8 cellular contexts compared by ENCODE assay signal in the genomic region with DNA sequence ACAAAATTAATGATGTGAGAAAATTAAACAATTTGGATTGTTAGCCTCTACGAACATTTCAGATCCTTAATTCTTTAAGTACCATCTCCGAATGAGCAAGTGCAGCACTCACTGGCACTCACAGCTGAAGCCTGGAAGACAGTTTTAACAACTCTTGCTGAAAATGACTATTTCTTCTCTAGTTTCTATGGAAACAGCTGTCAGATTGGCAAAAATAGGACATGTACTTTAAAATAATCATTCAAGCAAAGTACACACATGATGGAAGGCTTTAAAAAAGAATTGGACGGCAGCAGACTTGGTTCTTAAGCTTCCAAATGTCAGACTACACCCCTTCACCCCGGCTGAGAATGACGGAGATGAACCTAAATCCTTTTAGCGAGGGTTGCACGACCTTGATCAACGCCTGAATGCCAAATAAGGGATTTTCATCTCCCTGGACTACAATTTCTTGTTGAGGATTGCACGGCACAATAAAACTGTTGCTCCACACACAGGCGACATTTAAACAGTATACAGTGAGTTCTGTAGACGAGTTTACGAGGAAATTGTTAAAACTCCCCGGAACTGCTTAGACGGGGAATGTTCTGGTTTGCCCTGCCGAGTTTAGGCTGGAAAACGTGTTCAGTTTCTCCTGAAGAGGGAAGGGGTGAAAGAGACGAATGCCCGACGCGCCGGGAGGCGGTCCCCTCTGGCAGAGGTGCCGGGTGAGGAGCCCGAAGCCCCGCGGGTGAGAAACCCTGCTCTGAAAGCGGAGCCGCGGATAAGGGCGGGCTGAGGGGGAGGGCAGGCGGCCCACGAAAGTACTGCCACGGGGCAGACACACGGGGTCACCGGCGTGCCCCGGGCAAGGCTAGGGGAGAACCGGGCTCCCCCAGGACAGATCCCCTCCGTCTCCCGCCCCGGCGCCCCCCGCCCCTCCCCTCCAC. TPM values are rescaled to one million over a fixed set of nuclear protein-coding genes. Genes with fewer than 3 reads are reported as not detected.
A peak's percentile ranks its signal among the peaks of the same experiment; 100 is the strongest.
DNase-seq lines count a peak whose midpoint lies in the region; ATAC-seq and TF ChIP-seq lines count a peak whose summit lies in the region.

No MANE protein-coding gene starts in this region.

- peaks cover 19% of the 10 kb centered on the region for H3K4me1 Mint-ChIP-seq in activated naive CD4-positive, alpha-beta T cell treated with anti-CD3 and anti-CD28 coated beads, Interleukin-2, amount 10 ng/mL, durations not matched to agents 7 days and 5 days

- H3K4me1 ChIP-seq in DND-41 (ENCODE audit: insufficient read depth, low read length) (peaks cover 21% of the 10 kb centered on the region), GM23248 (ENCODE audit: insufficient read depth) (peaks cover 12% of the 10 kb centered on the region), neutrophil (ENCODE audit: control insufficient read depth in 1 of 2, insufficient read depth in 1 of 2, low read depth in 1 of 2, low read length in 1 of 2) (peaks cover 25 to 30% of the 10 kb centered on the region in 2 experiments), subcutaneous abdominal adipose tissue (ENCODE audit: control insufficient read depth in 5 of 5, insufficient read depth in 5 of 5, low read length in 5 of 5) (peaks cover 2 to 18% (median 13%) of the 10 kb centered on the region in 5 donors)

- no peaks in the 10 kb centered on the region for H3K9me3 Mint-ChIP-seq in activated naive CD4-positive, alpha-beta T cell treated with anti-CD3 and anti-CD28 coated beads, Interleukin-2, amount 10 ng/mL, durations not matched to agents 7 days and 5 days

- H3K79me2 ChIP-seq in DND-41 (ENCODE audit: insufficient read depth, low read length) (peaks cover 14% of the 10 kb centered on the region), GM23248 (ENCODE audit: insufficient read depth) (peaks cover 4% of the 10 kb centered on the region; the same call in 1 of the 2 replicates)

- H3K27me3 ChIP-seq in DND-41 (ENCODE audit: insufficient read depth, low read length, poor library complexity) = no peaks in the 10 kb centered on the region
- no peaks in the 10 kb centered on the region for H3K27me3 ChIP-seq in GM23248 (replicated peaks; ENCODE audit: insufficient read depth)
- H3K27me3 ChIP-seq in neutrophil = no peaks in the 10 kb centered on the region
- H3K27me3 ChIP-seq in subcutaneous abdominal adipose tissue (ENCODE audit: control insufficient read depth in 5 of 5, insufficient read depth in 4 of 5, low read length in 5 of 5) = no peaks in the 10 kb centered on the region

- H2AFZ ChIP-seq in DND-41 (ENCODE audit: low read depth, low read length) (peak overlapping the region; percentile 83), GM23248 (peak overlapping the region; percentile 87)

- peaks cover 21% of the 10 kb centered on the region for H3K27me3 Mint-ChIP-seq in activated naive CD4-positive, alpha-beta T cell treated with anti-CD3 and anti-CD28 coated beads, Interleukin-2, amount 10 ng/mL, durations not matched to agents 7 days and 5 days

- no peaks in the 10 kb centered on the region for H3K9me2 ChIP-seq in GM23248 (ENCODE audit: insufficient read depth)

- ATAC-seq in DND-41 (ENCODE audit: insufficient read depth, low read depth) = peak; percentile 78

- H4K20me1 ChIP-seq in DND-41 (ENCODE audit: insufficient read depth, low read length) = no peaks in the 10 kb centered on the region
- H4K20me1 ChIP-seq in GM23248 (ENCODE audit: insufficient read depth) = no peaks in the 10 kb centered on the region

- H3K4me3 ChIP-seq in DND-41 (ENCODE audit: low read depth in 1 of 2, low read length in 2 of 2) = peak overlapping the region; percentile 42 to 72
- H3K4me3 ChIP-seq in GM23248 = peak overlapping the region; percentile 82
- H3K4me3 ChIP-seq in neutrophil (ENCODE audit: low read depth in 1 of 2, low read length in 1 of 2) = peak overlapping the region; percentile 79 to 91
- peak overlapping the region; percentile 73 to 95 (median 83) for H3K4me3 ChIP-seq in subcutaneous abdominal adipose tissue (ENCODE audit: low read depth in 1 of 5, low read length in 5 of 5)

- in situ Hi-C loops in GM23248 (cut with MboI) = no loop called here

- no peaks in the 10 kb centered on the region for H3K36me3 Mint-ChIP-seq in activated naive CD4-positive, alpha-beta T cell treated with anti-CD3 and anti-CD28 coated beads, Interleukin-2, amount 10 ng/mL, durations not matched to agents 7 days and 5 days

- H3K9me3 ChIP-seq in DND-41 (ENCODE audit: insufficient read depth, low read length, severe bottlenecking) = no peaks in the 10 kb centered on the region
- no peaks in the 10 kb centered on the region for H3K9me3 ChIP-seq in GM23248 (ENCODE audit: low read depth)
- H3K9me3 ChIP-seq in KOPT-K1 (ENCODE audit: insufficient read depth, low read length, poor library complexity, severe bottlenecking) = no peaks in the 10 kb centered on the region
- H3K9me3 ChIP-seq in neutrophil = no peaks in the 10 kb centered on the region
- H3K9me3 ChIP-seq in subcutaneous abdominal adipose tissue (ENCODE audit: control insufficient read depth in 5 of 5, low read length in 5 of 5) = no peaks in the 10 kb centered on the region

- peaks cover 9% of the 10 kb centered on the region; the same call in 1 of the 2 replicates for H3F3A ChIP-seq in GM23248 (ENCODE audit: insufficient read depth)

- H3K9ac ChIP-seq in DND-41 (ENCODE audit: low read depth, low read length) = peak overlapping the region; percentile 64
- peak overlapping the region; percentile 95 for H3K9ac ChIP-seq in GM23248
- H3K9ac ChIP-seq in subcutaneous abdominal adipose tissue (ENCODE audit: low read length in 5 of 5) = peak overlapping the region; percentile 83 to 98 (median 95)

- TF ChIP-seq CTCF in DND-41 (IDR thresholded peaks at IDR 0.05; ENCODE audit: borderline replicate concordance, extremely low read depth, low read length, poor library complexity, severe bottlenecking) = no peak
- no peak for TF ChIP-seq CTCF in neutrophil (IDR thresholded peaks at IDR 0.05)

- CTCF ChIA-PET in activated naive CD4-positive, alpha-beta T cell treated with anti-CD3 and anti-CD28 coated beads, Interleukin-2, amount 10 ng/mL, durations not matched to agents 7 days and 5 days (lab: Charles Lee) = interaction anchor here (0.7 to 5.5 kb wide), 4 partner anchors 9 to 106 kb away, joined by 3 to 69 read pairs (median 12); no protein-coding TSS in a partner anchor

- peak overlapping the region; percentile 98 for H3K27ac Mint-ChIP-seq in activated naive CD4-positive, alpha-beta T cell treated with anti-CD3 and anti-CD28 coated beads, Interleukin-2, amount 10 ng/mL, durations not matched to agents 7 days and 5 days

- WGBS in GM23248 (ENCODE audit: low coverage in 1 of 2, low lambda C conversion rate in 2 of 2, missing lambda C conversion rate in 2 of 2), 2 experiments = 1 to 2% methylated on average over 35 to 41 of the region's 43 CpGs

- peak; percentile 83 for DNase-seq in DND-41
- peak; percentile 89 for DNase-seq in GM23248
- peak; percentile 58 for DNase-seq in SK-N-DZ (ENCODE audit: low spot score)
- peak; percentile 89 for DNase-seq in activated naive CD4-positive, alpha-beta T cell treated with anti-CD3 and anti-CD28 coated beads, Interleukin-2, amount 10 ng/mL, durations not matched to agents 7 days and 5 days
- peak; percentile 54 for DNase-seq in germinal center (ENCODE audit: low spot score)

- H3K27ac ChIP-seq in DND-41 (ENCODE audit: low read length) (peak overlapping the region; percentile 93), GM23248 (peak overlapping the region; percentile 98), KOPT-K1 (ENCODE audit: low read depth, low read length, poor library complexity, severe bottlenecking) (peak overlapping the region; percentile 82), neutrophil (peak overlapping the region; percentile 98), subcutaneous abdominal adipose tissue (ENCODE audit: low read depth, low read length) (peak overlapping the region; percentile 99)

- H3K4me2 ChIP-seq in DND-41 (ENCODE audit: insufficient read depth, low read length) = peak overlapping the region; percentile 83
- peak overlapping the region; percentile 88 for H3K4me2 ChIP-seq in GM23248 (ENCODE audit: unreplicated experiment)

- H3K4me3 Mint-ChIP-seq in activated naive CD4-positive, alpha-beta T cell treated with anti-CD3 and anti-CD28 coated beads, Interleukin-2, amount 10 ng/mL, durations not matched to agents 7 days and 5 days = peak overlapping the region; percentile 92

- H3K36me3 ChIP-seq in DND-41 (ENCODE audit: insufficient read depth, low read length) (no peaks in the 10 kb centered on the region), GM23248 (ENCODE audit: low read depth) (no peaks in the 10 kb centered on the region), KOPT-K1 (ENCODE audit: insufficient read depth, low read length) (no peaks in the 10 kb centered on the region), neutrophil (no peaks in the 10 kb centered on the region), subcutaneous abdominal adipose tissue (ENCODE audit: control insufficient read depth in 5 of 5, insufficient read depth in 5 of 5, low read length in 5 of 5) (no peaks in the 10 kb centered on the region)

RNA-seq across cellular contexts. Expression of a gene that starts 0.7 kb away (rescaled TPM):
- 9.0 and 13.2 TPM in 2 replicates for total RNA-seq in GM23248 (2014; rRNA removed; shearing (Covaris generic))
- 13.8 and 14.0 TPM in 2 replicates for polyA plus RNA-seq in GM23248 (2016; fragmentation: Nextera tagmentation; extraction: Ambion mirVana)
- 10.2 and 14.2 TPM in 2 replicates for polyA plus RNA-seq in SK-N-DZ (2014; cell fraction: cytosol; rRNA removed)
- 13.1 and 18.0 TPM in 2 replicates for polyA plus RNA-seq in SK-N-DZ (2014; cell fraction: nucleus; rRNA removed)

RNA-seq across cellular contexts. Expression of a gene that starts 31.2 kb away (rescaled TPM):
- total RNA-seq in GM23248 (2014; rRNA removed; shearing (Covaris generic)) = 1.5 and 1.6 TPM in 2 replicates
- 1.6 and 1.8 TPM in 2 replicates for polyA plus RNA-seq in GM23248 (2016; fragmentation: Nextera tagmentation; extraction: Ambion mirVana)
- not detected in 2 replicates for polyA plus RNA-seq in SK-N-DZ (2014; cell fraction: cytosol; rRNA removed)
- polyA plus RNA-seq in SK-N-DZ (2014; cell fraction: nucleus; rRNA removed) = 0.06 TPM in 1 of 2 replicates, not detected in the other

Comparison
In these comparisons a context has a peak if more than half of its experiments do, and no peak if none do; other contexts are left out.
1. Peak in every context shown above with its lines: DNase-seq, ATAC-seq, H3K4me3 ChIP-seq and H3K27ac ChIP-seq.